ENCODE assay signal across 25 cellular contexts in genomic region chr10:35166607-35167006, GRCh38.
"Had no signal": no experiment of that assay in that cellular context is flagged by ENCODE, and none has a peak within 500 bp of the region (broad histone marks: within the 10 kb centered on the region; RNA-seq: fewer than 3 reads in every experiment).

No MANE protein-coding gene starts in this region.

- H3K4me1 ChIP-seq: esophagus squamous epithelium, gastrocnemius medialis, heart right ventricle, left lung, lower lobe of right lung had no signal

- H3K4me3 ChIP-seq: esophagus squamous epithelium, gastrocnemius medialis, heart right ventricle, left lung, lower lobe of right lung, mucosa of descending colon had no signal

- H3K36me3 ChIP-seq: esophagus squamous epithelium, gastrocnemius medialis, heart right ventricle, left lung, lower lobe of right lung had no signal

- H3K27ac ChIP-seq: epithelial cell of prostate, esophagus squamous epithelium, gastrocnemius medialis, heart right ventricle, left lung, lower lobe of right lung had no signal

- H3K4me3 Mint-ChIP-seq: dendritic cell treated with granulocyte-macrophage colony-stimulating factor and Interleukin-4, amounts not matched to agents 40 ng/mL and 50 ng/mL, for 4 days; effector memory CD8-positive, alpha-beta T cell; endodermal cell; mesothelial cell of epicardium; naive B cell; naive thymus-derived CD8-positive, alpha-beta T cell had no signal

- H3K27me3 ChIP-seq: esophagus squamous epithelium, gastrocnemius medialis, heart right ventricle, left lung had no signal

- H3K4me1 Mint-ChIP-seq: endodermal cell, mesothelial cell of epicardium, naive B cell had no signal

- DNase-seq: cortex of kidney; effector CD8-positive, alpha-beta T cell; effector memory CD8-positive, alpha-beta T cell; endodermal cell; erythroblast; esophagus squamous epithelium; foreskin fibroblast; foreskin melanocyte; gastrocnemius medialis; glutamatergic neuron; head of caudate nucleus; heart right ventricle; hippocampal formation; left cardiac atrium; left lung; left ventricle myocardium superior; lower lobe of right lung; mesenchymal stem cell; mucosa of descending colon; naive B cell; naive thymus-derived CD8-positive, alpha-beta T cell had no signal

- H3K27me3 Mint-ChIP-seq: dendritic cell treated with granulocyte-macrophage colony-stimulating factor and Interleukin-4, amounts not matched to agents 40 ng/mL and 50 ng/mL, for 4 days; effector memory CD8-positive, alpha-beta T cell; naive B cell; naive thymus-derived CD8-positive, alpha-beta T cell had no signal

- ATAC-seq: effector memory CD8-positive, alpha-beta T cell; esophagus mucosa; gastrocnemius medialis; heart right ventricle; left cardiac atrium; left lung; left ventricle myocardium superior; lower lobe of right lung; mucosa of descending colon; naive thymus-derived CD8-positive, alpha-beta T cell had no signal

- H3K36me3 Mint-ChIP-seq: naive B cell had no signal

- H3K9me3 ChIP-seq: esophagus squamous epithelium, gastrocnemius medialis, mucosa of descending colon had no signal

- H3K27ac Mint-ChIP-seq: dendritic cell treated with granulocyte-macrophage colony-stimulating factor and Interleukin-4, amounts not matched to agents 40 ng/mL and 50 ng/mL, for 4 days; effector memory CD8-positive, alpha-beta T cell; endodermal cell; mesothelial cell of epicardium had no signal
